ENCODE assay signal across 13 cellular contexts in the genomic region with DNA sequence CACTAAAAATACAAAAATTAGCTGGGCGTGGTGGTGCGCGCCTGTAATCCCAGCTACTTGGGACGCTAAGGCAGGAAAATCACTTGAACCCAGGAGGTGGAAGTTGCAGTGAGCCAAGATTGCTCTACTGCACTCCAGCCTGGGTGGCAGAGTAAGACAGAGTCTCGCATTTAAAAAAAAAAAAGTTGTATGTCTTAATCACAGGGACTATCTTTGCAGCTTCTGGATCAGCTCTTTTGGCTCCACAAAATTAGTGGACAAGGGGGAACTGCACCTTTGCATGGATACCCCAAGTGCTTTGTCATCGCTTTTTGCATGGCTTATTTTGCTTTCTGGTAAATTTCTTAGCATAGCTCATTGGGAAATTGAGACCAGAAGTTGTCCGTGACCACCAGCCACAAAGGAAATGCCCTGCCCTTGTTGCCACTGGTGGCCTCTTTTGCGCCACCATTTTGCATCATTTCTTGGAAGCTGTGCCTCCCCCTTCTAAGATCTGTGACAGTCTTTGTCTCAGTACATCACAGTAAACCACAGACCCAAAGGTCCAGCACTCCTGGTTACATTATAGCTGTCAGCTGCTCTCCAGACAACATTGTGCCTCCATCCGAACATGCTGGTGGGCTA. TPM values are rescaled to one million over a fixed set of nuclear protein-coding genes. Genes with fewer than 3 reads are reported as not detected.
DNase-seq lines count a peak whose midpoint lies in the region; ATAC-seq, FAIRE-seq and TF ChIP-seq lines count a peak whose summit lies in the region.
"Had no signal": no experiment of that assay in that cellular context is flagged by ENCODE, and none has a peak within 500 bp of the region (broad histone marks: within the 10 kb centered on the region; RNA-seq: fewer than 3 reads in every experiment).

No MANE protein-coding gene starts in this region.

- peak overlapping the region; percentile 59 for H3K4me3 Mint-ChIP-seq in activated CD8-positive, alpha-beta T cell treated with anti-CD3 and anti-CD28 coated beads, Interleukin-2, amount 10 ng/mL, durations not matched to agents 7 days and 5 days

- POLR2A ChIA-PET in activated CD8-positive, alpha-beta T cell treated with anti-CD3 and anti-CD28 coated beads, Interleukin-2, amount 10 ng/mL, durations not matched to agents 7 days and 5 days (lab: Charles Lee) = interaction anchor here (0.6 to 1.5 kb wide), 10 partner anchors 9 to 127 kb away, joined by 3 to 6 read pairs (median 4); no protein-coding TSS in a partner anchor
- POLR2A ChIA-PET in OCI-LY7 (lab: Charles Lee) = interaction anchor here (0.6 kb wide), 2 partner anchors 23 to 81 kb away, joined by 4 read pairs; no protein-coding TSS in a partner anchor

- H3K4me1 ChIP-seq in liver (ENCODE audit: control insufficient read depth in 4 of 4, insufficient read depth in 4 of 4, low read length in 3 of 4) (no peaks in the 10 kb centered on the region), OCI-LY7 (ENCODE audit: insufficient read depth, low read length, poor library complexity, severe bottlenecking) (peaks cover 3% of the 10 kb centered on the region)
- H3K4me1 ChIP-seq: pancreas had no signal

- WGBS in liver = 90% methylated on average over 9 of the region's 9 CpGs

- no peak for FAIRE-seq in D721Med (lab: Jason Lieb, UNC)
- FAIRE-seq: keratinocyte, pancreas had no signal

- no peak overlapping the region for H3K4me3 ChIP-seq in liver (ENCODE audit: low read depth in 1 of 3, low read length in 3 of 3)
- H3K4me3 ChIP-seq in OCI-LY7 (ENCODE audit: low read depth, low read length, poor library complexity, severe bottlenecking) = no peak overlapping the region
- H3K4me3 ChIP-seq: pancreas, thoracic aorta had no signal

- H4K20me1 ChIP-seq in OCI-LY7 (ENCODE audit: insufficient read depth, low read length) = no peaks in the 10 kb centered on the region

- H3K9me3 ChIP-seq in liver (ENCODE audit: control insufficient read depth in 4 of 4, low read length in 3 of 4) (no peaks in the 10 kb centered on the region), OCI-LY7 (ENCODE audit: low read length) (no peaks in the 10 kb centered on the region)
- H3K9me3 ChIP-seq: pancreas, thoracic aorta had no signal

- no peak for TF ChIP-seq CTCF in liver (IDR thresholded peaks at IDR 0.05; ENCODE audit: low read depth, low read length, missing input control)
- no peak for TF ChIP-seq CTCF in OCI-LY7 (conservative IDR thresholded peaks at IDR 0.05; ENCODE audit: low read length)
- no peak for TF ChIP-seq CTCF in omental fat pad (IDR thresholded peaks at IDR 0.05)
- TF ChIP-seq CTCF in D721Med (IDR thresholded peaks at IDR 0.05; ENCODE audit: insufficient read depth, missing control alignments) = no peak

- no peaks in the 10 kb centered on the region for H3K27me3 ChIP-seq in liver (ENCODE audit: control insufficient read depth in 4 of 4, insufficient read depth in 4 of 4, low read length in 3 of 4)
- H3K27me3 ChIP-seq: pancreas had no signal

- no peaks in the 10 kb centered on the region for H3K9me3 Mint-ChIP-seq in activated CD8-positive, alpha-beta T cell treated with anti-CD3 and anti-CD28 coated beads, Interleukin-2, amount 10 ng/mL, durations not matched to agents 7 days and 5 days (ENCODE audit: insufficient read depth)

- H3K4me1 Mint-ChIP-seq in activated CD8-positive, alpha-beta T cell treated with anti-CD3 and anti-CD28 coated beads, Interleukin-2, amount 10 ng/mL, durations not matched to agents 7 days and 5 days (ENCODE audit: low read depth) = peaks cover 69% of the 10 kb centered on the region

- H3K27ac ChIP-seq in liver (ENCODE audit: low read depth in 1 of 2, low read length in 2 of 2) (peak overlapping the region; percentile 17), OCI-LY7 (ENCODE audit: low read depth, low read length, poor library complexity, severe bottlenecking) (no peak overlapping the region)
- H3K27ac ChIP-seq: thoracic aorta had no signal

- intact Hi-C loops in OCI-LY7 (cut with micrococcal nuclease; ENCODE audit: unreplicated experiment) = no loop called here

- H3K9me2 ChIP-seq in OCI-LY7 (ENCODE audit: insufficient read depth, low read length) = no peaks in the 10 kb centered on the region

- H3K36me3 Mint-ChIP-seq in activated CD8-positive, alpha-beta T cell treated with anti-CD3 and anti-CD28 coated beads, Interleukin-2, amount 10 ng/mL, durations not matched to agents 7 days and 5 days (ENCODE audit: low read depth) = peaks cover 48% of the 10 kb centered on the region

- no peaks in the 10 kb centered on the region for H3K27me3 Mint-ChIP-seq in activated CD8-positive, alpha-beta T cell treated with anti-CD3 and anti-CD28 coated beads, Interleukin-2, amount 10 ng/mL, durations not matched to agents 7 days and 5 days (ENCODE audit: low read depth)

- no TSS peak for BruUV-seq in OCI-LY7 (replicated peaks; lab: Mats Ljungman, UMichigan)

- peak overlapping the region; percentile 86 for H3K27ac Mint-ChIP-seq in activated CD8-positive, alpha-beta T cell treated with anti-CD3 and anti-CD28 coated beads, Interleukin-2, amount 10 ng/mL, durations not matched to agents 7 days and 5 days

- no peak overlapping the region for H3K9ac ChIP-seq in liver (ENCODE audit: low read depth in 1 of 2, low read length in 2 of 2)

- TF ChIP-seq RAD21 in liver (IDR thresholded peaks at IDR 0.05) = peak in 1 of 2 donors; percentile 5

- no peaks in the 10 kb centered on the region for H3K79me2 ChIP-seq in OCI-LY7 (ENCODE audit: insufficient read depth, low read depth, low read length)

- H3K4me2 ChIP-seq in OCI-LY7 (ENCODE audit: low read length) = no peak overlapping the region

- in situ Hi-C loops in KBM-7 (cut with MboI; ENCODE audit: low pct_unique_long_range_greater_than_20kb, low sequenced_read_pairs) = no loop called here

- peak; percentile 77 for ATAC-seq in activated CD8-positive, alpha-beta T cell treated with anti-CD3 and anti-CD28 coated beads, Interleukin-2, amount 10 ng/mL, durations not matched to agents 7 days and 5 days
- ATAC-seq in omental fat pad (ENCODE audit: low FRiP score) (no peak), HG03469 (IDR thresholded peaks at IDR 0.05; ENCODE audit: unreplicated experiment) (no peak)

- CTCF ChIA-PET in activated CD8-positive, alpha-beta T cell treated with anti-CD3 and anti-CD28 coated beads, Interleukin-2, amount 10 ng/mL, durations not matched to agents 7 days and 5 days (lab: Charles Lee) = interaction anchor here (0.8 to 2.7 kb wide), 6 partner anchors 26 to 131 kb away, joined by 3 to 11 read pairs (median 7); partner anchors contain the start of gene MXD1
- CTCF ChIA-PET in OCI-LY7 (lab: Charles Lee; ENCODE audit: unreplicated experiment) = no interaction called here

- peak; percentile 30 to 53 for DNase-seq in AML-193 (lab: John Stamatoyannopoulos, UW)
- peak; percentile 53 for DNase-seq in KBM-7
- peak; percentile 79 for DNase-seq in activated CD8-positive, alpha-beta T cell treated with anti-CD3 and anti-CD28 coated beads, Interleukin-2, amount 10 ng/mL, durations not matched to agents 7 days and 5 days
- DNase-seq in OCI-LY7 (ENCODE audit: low spot score) = no peak
- no peak for DNase-seq in omental fat pad (ENCODE audit: low spot score)
- no peak for DNase-seq in D721Med (ENCODE audit: insufficient read length, low spot score)
- DNase-seq: cerebellar nuclear complex, NCI-H510A treated with DMSO at 0.1 percent for 48 hours had no signal

- peaks cover 0 to 18% (median 6%) of the 10 kb centered on the region in 4 donors for H3K36me3 ChIP-seq in liver (ENCODE audit: control insufficient read depth in 4 of 4, insufficient read depth in 3 of 4, low read depth in 1 of 4, low read length in 3 of 4)
- peaks cover 23% of the 10 kb centered on the region; the same call in 1 of the 2 replicates for H3K36me3 ChIP-seq in OCI-LY7 (ENCODE audit: insufficient read depth, low read length)

- no peak overlapping the region for H2AFZ ChIP-seq in OCI-LY7 (ENCODE audit: low read length)

TF ChIP-seq in liver, 16 proteins besides CTCF, POLR2A, EP300 and RAD21:
- TF ChIP-seq YY1 (IDR thresholded peaks at IDR 0.05) = peak; percentile 57
- TF ChIP-seq JUND (IDR thresholded peaks at IDR 0.05) = no peak
TF ChIP-seq in liver: peak in this region for 1.

RNA-seq across cellular contexts. Expression of gene PCBP1, which starts 43.9 kb away (rescaled TPM):
- total RNA-seq in activated CD8-positive, alpha-beta T cell treated with anti-CD3 and anti-CD28 coated beads, Interleukin-2, amount 10 ng/mL, durations not matched to agents 7 days and 5 days = 100 to 1,000 TPM; 516 to 518 TPM
- total RNA-seq in liver (10 to 100 TPM; 64.0 to 87.9 TPM), OCI-LY7 (2022) (393 and 423 TPM in 2 replicates), omental fat pad (100 to 1,000 TPM; 200 to 256 (median 209) TPM)
- polyA plus RNA-seq in liver = 100 to 1,000 TPM in 1 of 2 donors, 10 to 100 TPM in 1; 88.0 to 202 TPM
- 54.8 and 58.2 TPM in 2 replicates for total RNA-seq in OCI-LY7 (2014; rRNA removed; shearing (Covaris generic))

Comparison
In these comparisons a context has a peak if more than half of its experiments do, and no peak if none do; other contexts are left out.
1. DNase-seq: peak in AML-193 (2 of 2), KBM-7 (single experiment) and activated CD8-positive, alpha-beta T cell treated with anti-CD3 and anti-CD28 coated beads, Interleukin-2, amount 10 ng/mL, durations not matched to agents 7 days and 5 days (single experiment); none in OCI-LY7 (single experiment), omental fat pad (single experiment) and D721Med (single experiment).